Comparison of ENCODE assay signal across 11 cellular contexts in genomic region chr16:89026121-89026612, GRCh38. TPM values are rescaled to one million over a fixed set of nuclear protein-coding genes. Genes with fewer than 3 reads are reported as not detected.
DNase-seq lines count a peak whose midpoint lies in the region; ATAC-seq and TF ChIP-seq lines count a peak whose summit lies in the region.
"Had no signal": no experiment of that assay in that cellular context is flagged by ENCODE, and none has a peak within 500 bp of the region (broad histone marks: within the 10 kb centered on the region; RNA-seq: fewer than 3 reads in every experiment).

No MANE protein-coding gene starts in this region.

- H3K4me1 Mint-ChIP-seq in activated CD8-positive, alpha-beta T cell treated with anti-CD3 and anti-CD28 coated beads, Interleukin-2, amount 10 ng/mL, durations not matched to agents 7 days and 5 days (ENCODE audit: low read depth): peaks cover 25% of the 10 kb centered on the region
- H3K4me1 Mint-ChIP-seq: nephron had no signal

- H3K4me1 ChIP-seq in ovary (ENCODE audit: insufficient read depth) (no peaks in the 10 kb centered on the region), right atrium auricular region (no peaks in the 10 kb centered on the region)

- DNase-seq in activated CD8-positive, alpha-beta T cell treated with anti-CD3 and anti-CD28 coated beads, Interleukin-2, amount 10 ng/mL, durations not matched to agents 7 days and 5 days: peak; percentile 71
- peak; percentile 29 for DNase-seq in renal cortical epithelial cell (ENCODE audit: low read depth)
- no peak for DNase-seq in ovary
- no peak for DNase-seq in NCI-H345 (lab: John Stamatoyannopoulos, UW)
- no peak for DNase-seq in SKM-1 treated with dmso at 0.1 percent for 144 hours (lab: John Stamatoyannopoulos, UW; ENCODE audit: unreplicated experiment)
- no peak for DNase-seq in right atrium auricular region (ENCODE audit: low spot score)
- DNase-seq: effector CD4-positive, alpha-beta T cell; NCI-H510A had no signal

- H3K9me3 ChIP-seq in ovary (peaks cover 0 to 4% of the 10 kb centered on the region in 2 donors), right atrium auricular region (peaks cover 0 to 23% of the 10 kb centered on the region in 2 donors)

- TF ChIP-seq EP300 in ovary (IDR thresholded peaks at IDR 0.05): no peak

- H3K27ac ChIP-seq in ovary (no peak overlapping the region), right atrium auricular region (no peak overlapping the region)

- TF ChIP-seq CTCF in ovary (IDR thresholded peaks at IDR 0.05) (no peak), right atrium auricular region (IDR thresholded peaks at IDR 0.05) (no peak)

- no peak overlapping the region for H3K4me3 Mint-ChIP-seq in activated CD8-positive, alpha-beta T cell treated with anti-CD3 and anti-CD28 coated beads, Interleukin-2, amount 10 ng/mL, durations not matched to agents 7 days and 5 days
- H3K4me3 Mint-ChIP-seq: nephron had no signal

- peaks cover 31% of the 10 kb centered on the region for H3K9me3 Mint-ChIP-seq in activated CD8-positive, alpha-beta T cell treated with anti-CD3 and anti-CD28 coated beads, Interleukin-2, amount 10 ng/mL, durations not matched to agents 7 days and 5 days (ENCODE audit: insufficient read depth)

- peak; percentile 64 for ATAC-seq in GM18505 (IDR thresholded peaks at IDR 0.05; ENCODE audit: unreplicated experiment)
- ATAC-seq in HG03457 (IDR thresholded peaks at IDR 0.05; ENCODE audit: unreplicated experiment): peak; percentile 63
- peak; percentile 93 for ATAC-seq in activated CD8-positive, alpha-beta T cell treated with anti-CD3 and anti-CD28 coated beads, Interleukin-2, amount 10 ng/mL, durations not matched to agents 7 days and 5 days

- no peaks in the 10 kb centered on the region for H3K27me3 ChIP-seq in ovary
- H3K27me3 ChIP-seq in right atrium auricular region: no peaks in the 10 kb centered on the region

- peak overlapping the region; percentile 53 for H3K27ac Mint-ChIP-seq in activated CD8-positive, alpha-beta T cell treated with anti-CD3 and anti-CD28 coated beads, Interleukin-2, amount 10 ng/mL, durations not matched to agents 7 days and 5 days
- H3K27ac Mint-ChIP-seq: nephron had no signal

- H3K4me3 ChIP-seq in ovary: no peak overlapping the region
- H3K4me3 ChIP-seq in right atrium auricular region: no peak overlapping the region

- intact Hi-C loops in ovary (cut with DNase I): no loop called here

- TF ChIP-seq POLR2A in GM18505 (IDR thresholded peaks at IDR 0.05; ENCODE audit: borderline replicate concordance, extremely low read depth, insufficient read depth, insufficient read length) (no peak), ovary (IDR thresholded peaks at IDR 0.05) (no peak)

- CTCF ChIA-PET in activated CD8-positive, alpha-beta T cell treated with anti-CD3 and anti-CD28 coated beads, Interleukin-2, amount 10 ng/mL, durations not matched to agents 7 days and 5 days (lab: Charles Lee): no interaction called here

- 52 to 78% (median 61%) methylated on average over 5 of the region's 5 CpGs for WGBS in ovary, 3 donors

- POLR2A ChIA-PET in activated CD8-positive, alpha-beta T cell treated with anti-CD3 and anti-CD28 coated beads, Interleukin-2, amount 10 ng/mL, durations not matched to agents 7 days and 5 days (lab: Charles Lee): interaction anchor here (1.3 kb wide), 1 partner anchor 71 kb away, joined by 6 read pairs; no protein-coding TSS in a partner anchor

- H3K36me3 Mint-ChIP-seq in activated CD8-positive, alpha-beta T cell treated with anti-CD3 and anti-CD28 coated beads, Interleukin-2, amount 10 ng/mL, durations not matched to agents 7 days and 5 days (ENCODE audit: low read depth): peaks cover 21% of the 10 kb centered on the region

- H3K36me3 ChIP-seq in ovary: no peaks in the 10 kb centered on the region
- no peaks in the 10 kb centered on the region for H3K36me3 ChIP-seq in right atrium auricular region

- H3K27me3 Mint-ChIP-seq in activated CD8-positive, alpha-beta T cell treated with anti-CD3 and anti-CD28 coated beads, Interleukin-2, amount 10 ng/mL, durations not matched to agents 7 days and 5 days (ENCODE audit: low read depth): peaks cover 4% of the 10 kb centered on the region

RNA-seq across cellular contexts. Expression of gene CBFA2T3, which starts 49.2 kb away (rescaled TPM):
- not detected for total RNA-seq in activated CD8-positive, alpha-beta T cell treated with anti-CD3 and anti-CD28 coated beads, Interleukin-2, amount 10 ng/mL, durations not matched to agents 7 days and 5 days
- total RNA-seq in renal cortical epithelial cell (not detected in 2 replicates), ovary (1 to 10 TPM in 3 of 7 donors, under 1 TPM in 3, not detected in 1; 0.53 to 2.8 (median 0.96) TPM), right atrium auricular region (1 to 10 TPM; 1.1 to 2.6 TPM)
- polyA plus RNA-seq in ovary: 1 to 10 TPM; 1.2 to 1.9 TPM

Comparison
In these comparisons a context has a peak if more than half of its experiments do, and no peak if none do; other contexts are left out.
1. DNase-seq: peak in activated CD8-positive, alpha-beta T cell treated with anti-CD3 and anti-CD28 coated beads, Interleukin-2, amount 10 ng/mL, durations not matched to agents 7 days and 5 days (single experiment) and renal cortical epithelial cell (single experiment); none in ovary (0 of 5), NCI-H345 (single experiment), SKM-1 treated with dmso at 0.1 percent for 144 hours (single experiment) and right atrium auricular region (single experiment).
2. Peak in every context shown above with its lines, with median percentiles within 50 percentile points of each other: ATAC-seq.